ENCODE assay signal across 9 cellular contexts in genomic region chr2:54556659-54557121, GRCh38.
DNase-seq lines count a peak whose midpoint lies in the region; ATAC-seq, FAIRE-seq and TF ChIP-seq lines count a peak whose summit lies in the region.
"Had no signal": no experiment of that assay in that cellular context is flagged by ENCODE, and none has a peak within 500 bp of the region (broad histone marks: within the 10 kb centered on the region; RNA-seq: fewer than 3 reads in every experiment).

No MANE protein-coding gene starts in this region.

- H3K4me3 Mint-ChIP-seq in activated CD4-positive, alpha-beta memory T cell treated with anti-CD3 and anti-CD28 coated beads for 36 hours = peak overlapping the region; percentile 69

- H3K27ac Mint-ChIP-seq in activated CD4-positive, alpha-beta memory T cell treated with anti-CD3 and anti-CD28 coated beads for 36 hours = peak overlapping the region; percentile 63

- no peaks in the 10 kb centered on the region for H3K9me3 Mint-ChIP-seq in activated CD4-positive, alpha-beta memory T cell treated with anti-CD3 and anti-CD28 coated beads for 36 hours

- H3K9ac ChIP-seq in smooth muscle cell (ENCODE audit: low read depth) = no peak overlapping the region

- no peaks in the 10 kb centered on the region for H3K27me3 ChIP-seq in smooth muscle cell (ENCODE audit: low read depth)
- H3K27me3 ChIP-seq: tibial artery had no signal

- ATAC-seq in left ventricle myocardium superior = peak; percentile 3
- ATAC-seq in HG03159 (IDR thresholded peaks at IDR 0.05; ENCODE audit: unreplicated experiment) = no peak
- ATAC-seq in HG02588 (IDR thresholded peaks at IDR 0.05; ENCODE audit: unreplicated experiment) = no peak

- H3K36me3 ChIP-seq in smooth muscle cell (ENCODE audit: low read depth) = no peaks in the 10 kb centered on the region
- H3K36me3 ChIP-seq: tibial artery had no signal

- no peaks in the 10 kb centered on the region for H3K27me3 Mint-ChIP-seq in activated CD4-positive, alpha-beta memory T cell treated with anti-CD3 and anti-CD28 coated beads for 36 hours

- H3K4me1 Mint-ChIP-seq in activated CD4-positive, alpha-beta memory T cell treated with anti-CD3 and anti-CD28 coated beads for 36 hours (ENCODE audit: low read depth) = peaks cover 25% of the 10 kb centered on the region

- DNase-seq in H54 (ENCODE audit: insufficient read length, low spot score) = peak; percentile 51
- DNase-seq in activated CD4-positive, alpha-beta memory T cell treated with anti-CD3 and anti-CD28 coated beads for 36 hours = no peak
- no peak for DNase-seq in left ventricle myocardium superior
- DNase-seq in smooth muscle cell (lab: John Stamatoyannopoulos, UW; ENCODE audit: unreplicated experiment) = no peak
- no peak for DNase-seq in amygdala (lab: John Stamatoyannopoulos, UW)
- DNase-seq in putamen (ENCODE audit: low spot score) = no peak
- DNase-seq: tibial artery had no signal

- POLR2A ChIA-PET in activated CD4-positive, alpha-beta memory T cell treated with anti-CD3 and anti-CD28 coated beads for 36 hours (lab: Charles Lee) = interaction anchor here (4.1 kb wide), 1 partner anchor 16 kb away, joined by 113 read pairs; no protein-coding TSS in a partner anchor

- intact Hi-C loops in activated CD4-positive, alpha-beta memory T cell treated with anti-CD3 and anti-CD28 coated beads for 36 hours (cut with micrococcal nuclease) = loop anchor here (1.0 kb wide), 1 partner anchor 167 kb away; the partner anchor contains the start of gene EML6
- intact Hi-C loops in left ventricle myocardium superior (cut with micrococcal nuclease) = no loop called here

- H4K20me1 ChIP-seq in smooth muscle cell (ENCODE audit: low read depth) = peaks cover 78% of the 10 kb centered on the region

- TF ChIP-seq POLR2A in H54 (IDR thresholded peaks at IDR 0.05; ENCODE audit: low read depth, low read length) = no peak

- WGBS in smooth muscle cell (ENCODE audit: low lambda C conversion rate) = 96% methylated on average over 1 of the region's 1 CpG

- peaks cover 20% of the 10 kb centered on the region for H3F3A ChIP-seq in smooth muscle cell (ENCODE audit: low read depth)

- H3K4me1 ChIP-seq in smooth muscle cell (ENCODE audit: low read depth) = peaks cover 19% of the 10 kb centered on the region

- H3K4me2 ChIP-seq in smooth muscle cell = peak overlapping the region; percentile 88

- peaks cover 89% of the 10 kb centered on the region for H3K79me2 ChIP-seq in smooth muscle cell (ENCODE audit: low read depth)

- peak overlapping the region; percentile 66 for H3K4me3 ChIP-seq in smooth muscle cell

- CTCF ChIA-PET in activated CD4-positive, alpha-beta memory T cell treated with anti-CD3 and anti-CD28 coated beads for 36 hours (lab: Charles Lee) = interaction anchor here (0.7 to 4.2 kb wide), 5 partner anchors 14 to 108 kb away, joined by 3 to 37 read pairs (median 9); no protein-coding TSS in a partner anchor

- no peak for FAIRE-seq in H54 (lab: Jason Lieb, UNC)

- no peaks in the 10 kb centered on the region for H3K9me3 ChIP-seq in smooth muscle cell (replicated peaks; ENCODE audit: low read depth)
- H3K9me3 ChIP-seq: tibial artery had no signal

- H3K27ac ChIP-seq in smooth muscle cell (ENCODE audit: low read depth) = peak overlapping the region; percentile 98

- no peak for TF ChIP-seq CTCF in smooth muscle cell (IDR thresholded peaks at IDR 0.05; ENCODE audit: borderline replicate concordance, insufficient read depth, poor library complexity, severe bottlenecking)

- H2AFZ ChIP-seq in smooth muscle cell (ENCODE audit: low read depth) = no peak overlapping the region

- H3K36me3 Mint-ChIP-seq in activated CD4-positive, alpha-beta memory T cell treated with anti-CD3 and anti-CD28 coated beads for 36 hours = peaks cover 10% of the 10 kb centered on the region
